ENCODE assay signal across 9 cellular contexts in genomic region chr3:170179444-170179843, GRCh38. TPM values are rescaled to one million over a fixed set of nuclear protein-coding genes. Genes with fewer than 3 reads are reported as not detected.
A peak's percentile ranks its signal among the peaks of the same experiment; 100 is the strongest.
DNase-seq lines count a peak whose midpoint lies in the region; ATAC-seq, FAIRE-seq and TF ChIP-seq lines count a peak whose summit lies in the region.
"Had no signal": no experiment of that assay in that cellular context is flagged by ENCODE, and none has a peak within 500 bp of the region (broad histone marks: within the 10 kb centered on the region; RNA-seq: fewer than 3 reads in every experiment).

No MANE protein-coding gene starts in this region.

- DNase-seq in AG04449 (ENCODE audit: low read depth, low spot score) = no peak
- no peak for DNase-seq in astrocyte (ENCODE audit: low read depth)
- no peak for DNase-seq in activated effector memory CD4-positive, alpha-beta T cell treated with Interleukin-2 at 50 U/mL for 16 hours
- DNase-seq in KG1 (lab: John Stamatoyannopoulos, UW) = no peak
- DNase-seq: effector CD4-positive, alpha-beta T cell had no signal

- no peak for FAIRE-seq in astrocyte (lab: Jason Lieb, UNC)

- H3K27ac ChIP-seq in HUES48 (ENCODE audit: low read depth, low read length) (no peak overlapping the region), astrocyte (ENCODE audit: low read depth, low read length) (no peak overlapping the region), muscle layer of duodenum (ENCODE audit: low read length) (peak overlapping the region; percentile 95)

- peaks cover 6% of the 10 kb centered on the region for H3K36me3 Mint-ChIP-seq in astrocyte (ENCODE audit: low read depth, unreplicated experiment)

- H3K4me3 ChIP-seq in AG04449 (ENCODE audit: low read depth, low read length) = peak overlapping the region; percentile 96
- peak overlapping the region; percentile 100; the same call in 1 of the 2 replicates for H3K4me3 ChIP-seq in HUES48 (ENCODE audit: low read depth, low read length)
- H3K4me3 ChIP-seq in astrocyte (ENCODE audit: insufficient read depth, low read depth, low read length) = peak overlapping the region; percentile 80
- peak overlapping the region; percentile 85 to 95 for H3K4me3 ChIP-seq in muscle layer of duodenum (ENCODE audit: low read depth in 1 of 2, low read length in 2 of 2)

- H3K4me1 Mint-ChIP-seq in astrocyte (ENCODE audit: low read depth, unreplicated experiment) = peaks cover 8% of the 10 kb centered on the region

- peaks cover 63% of the 10 kb centered on the region for H3K79me2 ChIP-seq in astrocyte (ENCODE audit: insufficient read depth, low read length)

- H3K36me3 ChIP-seq in HUES48 (ENCODE audit: control insufficient read depth, insufficient read depth, low read length) = peaks cover 43% of the 10 kb centered on the region
- H3K36me3 ChIP-seq in astrocyte (ENCODE audit: insufficient read depth, low read length) = peaks cover 21% of the 10 kb centered on the region
- H3K36me3 ChIP-seq in muscle layer of duodenum (ENCODE audit: control insufficient read depth in 1 of 2, insufficient read depth in 2 of 2, low read length in 2 of 2) = peaks cover 12 to 24% of the 10 kb centered on the region in 2 donors

- no peaks in the 10 kb centered on the region for H3K9me3 ChIP-seq in HUES48 (ENCODE audit: control insufficient read depth, insufficient read depth, low read length)
- no peaks in the 10 kb centered on the region for H3K9me3 ChIP-seq in astrocyte (ENCODE audit: insufficient read depth, low read depth, low read length)
- H3K9me3 ChIP-seq in muscle layer of duodenum (ENCODE audit: control insufficient read depth in 1 of 2, low read length in 2 of 2) = no peaks in the 10 kb centered on the region

- H3K9ac ChIP-seq in HUES48 (ENCODE audit: low read depth, low read length) (0 out of 2 replicates have a peak overlapping the region, but pooled peaks have one; percentile 14), astrocyte (ENCODE audit: low read length) (peak overlapping the region; percentile 95)

- peaks cover 26% of the 10 kb centered on the region for H4K20me1 ChIP-seq in astrocyte (ENCODE audit: insufficient read depth, low read length)

- no peak overlapping the region for H2AFZ ChIP-seq in astrocyte (ENCODE audit: low read depth, low read length)

- CTCF ChIA-PET in AG04449 (lab: Yijun Ruan, JAX) = no interaction called here

- no peaks in the 10 kb centered on the region for H3K27me3 ChIP-seq in HUES48 (ENCODE audit: control insufficient read depth, insufficient read depth, low read length)
- H3K27me3 ChIP-seq in astrocyte (ENCODE audit: insufficient read depth, low read length) = no peaks in the 10 kb centered on the region
- H3K27me3 ChIP-seq in muscle layer of duodenum (ENCODE audit: low read depth, low read length) = no peaks in the 10 kb centered on the region

- ATAC-seq in GM18873 (IDR thresholded peaks at IDR 0.05; ENCODE audit: low FRiP score, unreplicated experiment) = no peak
- ATAC-seq in HG03095 (IDR thresholded peaks at IDR 0.05; ENCODE audit: unreplicated experiment) = no peak

- no peaks in the 10 kb centered on the region for H3K9me3 Mint-ChIP-seq in astrocyte (ENCODE audit: unreplicated experiment)

- no peak for TF ChIP-seq CTCF in AG04449 (IDR thresholded peaks at IDR 0.05; ENCODE audit: insufficient read depth, low read length, missing control alignments)
- TF ChIP-seq CTCF in astrocyte (IDR thresholded peaks at IDR 0.05; ENCODE audit: insufficient read depth, low read depth, low read length) = no peak

- H3K4me1 ChIP-seq in HUES48 (ENCODE audit: control insufficient read depth, insufficient read depth, low read length) (peaks cover 13% of the 10 kb centered on the region), astrocyte (ENCODE audit: insufficient read depth, low read length) (peaks cover 18% of the 10 kb centered on the region), muscle layer of duodenum (ENCODE audit: control insufficient read depth in 1 of 2, insufficient read depth in 2 of 2, low read length in 2 of 2) (peaks cover 5 to 32% of the 10 kb centered on the region in 2 donors)

- POLR2A ChIA-PET in AG04449 (lab: Yijun Ruan, JAX) = no interaction called here

- H3K4me2 ChIP-seq in astrocyte (ENCODE audit: low read length) = peak overlapping the region; percentile 93

- H3K27me3 Mint-ChIP-seq in astrocyte (ENCODE audit: low read depth, unreplicated experiment) = no peaks in the 10 kb centered on the region

- H3K27ac Mint-ChIP-seq in astrocyte (ENCODE audit: unreplicated experiment) = no peak overlapping the region

- H3K4me3 Mint-ChIP-seq in astrocyte (ENCODE audit: unreplicated experiment) = peak overlapping the region; percentile 92

RNA-seq across cellular contexts. Expression of gene PHC3, which starts 2.1 kb away (rescaled TPM):
- total RNA-seq in astrocyte = 37.7 and 40.8 TPM in 2 replicates

RNA-seq across cellular contexts. Expression of gene PRKCI, which starts 42.8 kb away (rescaled TPM):
- 59.3 and 65.2 TPM in 2 replicates for total RNA-seq in astrocyte
